Comparison of ENCODE assay signal across 16 cellular contexts in the genomic region with DNA sequence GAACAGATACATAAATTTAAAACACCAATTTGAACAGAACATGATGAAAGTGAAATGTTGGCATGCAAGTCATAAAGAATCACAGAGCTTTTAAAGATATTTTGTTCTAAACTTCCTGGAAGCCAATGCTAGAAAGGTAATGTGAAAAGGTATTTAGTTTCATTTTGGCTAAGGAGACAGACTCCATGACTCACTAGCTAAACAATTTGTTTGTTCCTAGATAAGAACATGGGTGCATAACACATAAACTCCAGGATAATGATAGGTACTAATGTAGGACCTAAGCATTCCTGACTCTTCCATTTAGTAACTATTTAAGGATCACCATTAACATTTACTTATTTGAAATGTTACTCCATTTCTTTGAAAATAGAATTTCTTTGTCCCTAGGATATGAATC.
DNase-seq lines count a peak whose midpoint lies in the region; ATAC-seq and TF ChIP-seq lines count a peak whose summit lies in the region.
"Had no signal": no experiment of that assay in that cellular context is flagged by ENCODE, and none has a peak within 500 bp of the region (broad histone marks: within the 10 kb centered on the region; RNA-seq: fewer than 3 reads in every experiment).

No MANE protein-coding gene starts in this region.

- TF ChIP-seq RAD21 in Ishikawa (IDR thresholded peaks at IDR 0.05; ENCODE audit: low read depth) = no peak

- no peaks in the 10 kb centered on the region for H3K27me3 ChIP-seq in hepatocyte

- TF ChIP-seq EP300 in Ishikawa (IDR thresholded peaks at IDR 0.05; ENCODE audit: borderline replicate concordance) = no peak

- H3K36me3 ChIP-seq in hepatocyte (replicated peaks; ENCODE audit: insufficient read depth, low read depth) = no peaks in the 10 kb centered on the region
- H3K36me3 ChIP-seq: HAP-1 had no signal

- DNase-seq in DMS153 (lab: John Stamatoyannopoulos, UW) (peak; percentile 88), NCI-H2196 (lab: John Stamatoyannopoulos, UW; ENCODE audit: unreplicated experiment) (peak; percentile 72), hepatocyte (ENCODE audit: low spot score) (peak; percentile 4)
- DNase-seq: COR-L47, KG1, NCI-H1105 treated with DMSO at 0.1 percent for 48 hours, NCI-H1694 treated with DMSO at 0.1 percent for 48 hours, NCI-H446, NCI-H69 had no signal

- H3K9me3 ChIP-seq in hepatocyte (ENCODE audit: low read depth) = no peaks in the 10 kb centered on the region
- H3K9me3 ChIP-seq: HAP-1 had no signal

- H3K79me2 ChIP-seq in hepatocyte = no peaks in the 10 kb centered on the region

- no peak overlapping the region for H3K4me2 ChIP-seq in hepatocyte

- H3K4me1 ChIP-seq in hepatocyte (ENCODE audit: insufficient read depth) = no peaks in the 10 kb centered on the region
- H3K4me1 ChIP-seq: HAP-1 had no signal

- H3K9me2 ChIP-seq in hepatocyte (replicated peaks; ENCODE audit: insufficient read depth) = no peaks in the 10 kb centered on the region

- no peak for TF ChIP-seq CTCF in hepatocyte (IDR thresholded peaks at IDR 0.05; ENCODE audit: poor library complexity)

- no peaks in the 10 kb centered on the region for H4K20me1 ChIP-seq in hepatocyte (ENCODE audit: insufficient read depth, poor library complexity, severe bottlenecking)

- H3K4me3 ChIP-seq in hepatocyte = no peak overlapping the region
- H3K4me3 ChIP-seq: HAP-1, SK-N-MC had no signal

- no peak overlapping the region for H2AFZ ChIP-seq in hepatocyte

- no peak for ATAC-seq in GM19395 (IDR thresholded peaks at IDR 0.05; ENCODE audit: unreplicated experiment)
- no peak for ATAC-seq in HG02885 (IDR thresholded peaks at IDR 0.05; ENCODE audit: poor library complexity, unreplicated experiment)
- ATAC-seq in HG02840 (IDR thresholded peaks at IDR 0.05; ENCODE audit: low FRiP score, unreplicated experiment) = no peak
- no peak for ATAC-seq in HG02623 (IDR thresholded peaks at IDR 0.05; ENCODE audit: unreplicated experiment)

- no peak overlapping the region for H3K27ac ChIP-seq in hepatocyte
- H3K27ac ChIP-seq: SK-N-MC had no signal

TF ChIP-seq in Ishikawa, 13 proteins besides CTCF, POLR2A, EP300 and RAD21:
- TF ChIP-seq NFIC (IDR thresholded peaks at IDR 0.05) (peak; percentile 36; the same call in 1 of the 2 replicates), CEBPB (IDR thresholded peaks at IDR 0.05) (no peak)
TF ChIP-seq in Ishikawa: peak in this region for 1.

Comparison
In these comparisons a context has a peak if more than half of its experiments do, and no peak if none do; other contexts are left out.
1. DNase-seq: peak in every context shown above with its lines; median percentile 88 in DMS153; 72 in NCI-H2196; 4 in hepatocyte.